Comparison of ENCODE assay signal across 8 cellular contexts in the genomic region with DNA sequence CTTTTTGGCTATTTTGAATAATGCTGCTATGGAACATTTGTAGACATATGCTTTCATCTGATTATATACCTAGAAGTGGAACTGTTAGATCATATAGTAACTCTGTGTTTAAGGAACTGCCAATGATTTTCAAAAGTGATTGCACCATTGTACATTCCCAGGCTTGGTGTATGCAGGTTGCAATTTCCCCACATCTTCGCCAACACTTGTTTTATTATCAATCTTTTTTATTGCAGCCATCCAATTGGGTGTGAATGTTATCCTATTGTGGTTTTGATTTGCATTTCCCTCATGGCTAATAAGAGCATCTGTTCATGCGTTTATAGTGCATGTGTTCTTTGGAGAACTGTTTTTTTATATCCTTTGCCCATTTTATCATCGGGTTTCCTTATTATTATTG.
"Had no signal": no experiment of that assay in that cellular context is flagged by ENCODE, and none has a peak within 500 bp of the region (broad histone marks: within the 10 kb centered on the region; RNA-seq: fewer than 3 reads in every experiment).

No MANE protein-coding gene starts in this region.

- H2AFZ ChIP-seq: GM23248 had no signal

- H3K27ac ChIP-seq: GM23248 had no signal

- ATAC-seq: HCT116 had no signal

- FAIRE-seq: HTR-8/SVneo had no signal

- H3K9ac ChIP-seq: GM23248 had no signal

- H3K4me3 ChIP-seq: GM23248, HAP-1 had no signal

- H3K36me3 ChIP-seq: HAP-1 had no signal

- H3K9me3 ChIP-seq: HAP-1 had no signal

- DNase-seq: GM23248, GOT3, H7, IMR-90, KBM-7 had no signal
